ENCODE assay signal across 25 cellular contexts in genomic region chr15:46897266-46897665, GRCh38.
"Had no signal": no experiment of that assay in that cellular context is flagged by ENCODE, and none has a peak within 500 bp of the region (broad histone marks: within the 10 kb centered on the region; RNA-seq: fewer than 3 reads in every experiment).

No MANE protein-coding gene starts in this region.

- H3K27ac ChIP-seq: colonic mucosa, coronary artery, dorsolateral prefrontal cortex, epithelial cell of prostate, esophagus muscularis mucosa, esophagus squamous epithelium, foreskin keratinocyte, gastrocnemius medialis, gastroesophageal sphincter, heart left ventricle, heart right ventricle, hepatocyte had no signal

- H3K36me3 ChIP-seq: colonic mucosa, esophagus muscularis mucosa, esophagus squamous epithelium, gastrocnemius medialis, gastroesophageal sphincter, heart left ventricle, heart right ventricle had no signal

- H3K4me2 ChIP-seq: hepatocyte had no signal

- H2AFZ ChIP-seq: hepatocyte had no signal

- H3K4me3 ChIP-seq: colonic mucosa, coronary artery, dorsolateral prefrontal cortex, esophagus muscularis mucosa, esophagus squamous epithelium, gastrocnemius medialis, gastroesophageal sphincter, heart left ventricle, heart right ventricle, hepatocyte had no signal

- H3K4me1 ChIP-seq: colonic mucosa, esophagus muscularis mucosa, esophagus squamous epithelium, gastrocnemius medialis, gastroesophageal sphincter, heart left ventricle, heart right ventricle had no signal

- H3K27me3 ChIP-seq: colonic mucosa, dorsolateral prefrontal cortex, esophagus muscularis mucosa, esophagus squamous epithelium, foreskin keratinocyte, gastrocnemius medialis, gastroesophageal sphincter, heart left ventricle, heart right ventricle, hepatocyte had no signal

- DNase-seq: colonic mucosa; cortex of kidney; dermis blood vessel endothelial cell; dorsolateral prefrontal cortex; effector CD4-positive, alpha-beta T cell; effector CD8-positive, alpha-beta T cell; effector memory CD4-positive, alpha-beta T cell; effector memory CD8-positive, alpha-beta T cell; endodermal cell; erythroblast; esophagus squamous epithelium; foreskin fibroblast; gastrocnemius medialis; glutamatergic neuron; head of caudate nucleus; heart left ventricle; heart right ventricle; hippocampal formation had no signal

- H3K9me3 ChIP-seq: colonic mucosa, esophagus muscularis mucosa, gastrocnemius medialis, gastroesophageal sphincter, heart left ventricle had no signal

- H3K79me2 ChIP-seq: hepatocyte had no signal

- ATAC-seq: effector memory CD8-positive, alpha-beta T cell; esophagus mucosa; foreskin keratinocyte; gastrocnemius medialis; gastroesophageal sphincter; heart left ventricle; heart right ventricle had no signal
